Comparison of ENCODE assay signal across 20 cellular contexts in genomic region chr13:74329978-74330377, GRCh38.
DNase-seq lines count a peak whose midpoint lies in the region; ATAC-seq and TF ChIP-seq lines count a peak whose summit lies in the region.
"Had no signal": no experiment of that assay in that cellular context is flagged by ENCODE, and none has a peak within 500 bp of the region (broad histone marks: within the 10 kb centered on the region; RNA-seq: fewer than 3 reads in every experiment).

No MANE protein-coding gene starts in this region.

- TF ChIP-seq CTCF in osteoblast (IDR thresholded peaks at IDR 0.05; ENCODE audit: extremely low read depth, low read depth, low read length): no peak

- H3K9me3 ChIP-seq in adipocyte (ENCODE audit: control insufficient read depth, low read length) (no peaks in the 10 kb centered on the region), osteoblast (ENCODE audit: low read depth, low read length) (no peaks in the 10 kb centered on the region)
- H3K9me3 ChIP-seq: BLaER1, Caco-2, SJSA1 had no signal

- H3K4me1 ChIP-seq in adipocyte (ENCODE audit: control insufficient read depth, insufficient read depth, low read length): peaks cover 5% of the 10 kb centered on the region
- H3K4me1 ChIP-seq in osteoblast (ENCODE audit: insufficient read depth, low read length): peaks cover 8% of the 10 kb centered on the region
- H3K4me1 ChIP-seq: BLaER1, Caco-2, SJSA1 had no signal

- H3K4me3 ChIP-seq in adipocyte (ENCODE audit: low read length): no peak overlapping the region
- H3K4me3 ChIP-seq in osteoblast (ENCODE audit: insufficient read depth, low read length): no peak overlapping the region
- H3K4me3 ChIP-seq: BLaER1, SJSA1 had no signal

- ATAC-seq in GM21526 (IDR thresholded peaks at IDR 0.05; ENCODE audit: low FRiP score, unreplicated experiment): no peak
- no peak for ATAC-seq in HG02840 (IDR thresholded peaks at IDR 0.05; ENCODE audit: low FRiP score, unreplicated experiment)
- no peak for ATAC-seq in HG03097 (IDR thresholded peaks at IDR 0.05; ENCODE audit: low FRiP score, unreplicated experiment)
- ATAC-seq: Panc1 had no signal

- H3K9ac ChIP-seq in adipocyte (ENCODE audit: low read length): no peak overlapping the region
- H3K9ac ChIP-seq: BLaER1 had no signal

- POLR2A ChIA-PET in HEK293T (lab: Yijun Ruan, JAX): interaction anchor here (0.6 kb wide), 1 partner anchor 582 kb away, joined by 3 read pairs; no protein-coding TSS in a partner anchor

- H2AFZ ChIP-seq in osteoblast (ENCODE audit: low read length): peak overlapping the region; percentile 44

- H4K20me1 ChIP-seq in osteoblast (ENCODE audit: insufficient read depth, low read length): no peaks in the 10 kb centered on the region
- H4K20me1 ChIP-seq: BLaER1 had no signal

- H3K4me2 ChIP-seq in osteoblast (ENCODE audit: insufficient read depth, low read length): no peak overlapping the region
- H3K4me2 ChIP-seq: BLaER1 had no signal

- CTCF ChIA-PET in HEK293T (lab: Yijun Ruan, JAX): no interaction called here

- no peak overlapping the region for H3K27ac ChIP-seq in osteoblast (ENCODE audit: low read depth, low read length)
- H3K27ac ChIP-seq: BLaER1, SJSA1 had no signal

- no peaks in the 10 kb centered on the region for H3K79me2 ChIP-seq in osteoblast (ENCODE audit: insufficient read depth, low read length)

- no peaks in the 10 kb centered on the region for H3K36me3 ChIP-seq in adipocyte (ENCODE audit: control insufficient read depth, insufficient read depth, low read length, severe bottlenecking)
- H3K36me3 ChIP-seq in osteoblast (ENCODE audit: insufficient read depth, low read length): no peaks in the 10 kb centered on the region
- H3K36me3 ChIP-seq: BLaER1, SJSA1 had no signal

- H3K27me3 ChIP-seq in adipocyte (replicated peaks; ENCODE audit: control insufficient read depth, insufficient read depth, low read length) (no peaks in the 10 kb centered on the region), osteoblast (ENCODE audit: insufficient read depth, low read length) (no peaks in the 10 kb centered on the region)
- H3K27me3 ChIP-seq: BLaER1, SJSA1 had no signal

- peak; percentile 78 for DNase-seq in EL
- DNase-seq in HEK293T (ENCODE audit: extremely low spot score): no peak
- DNase-seq in adipocyte (ENCODE audit: low read depth): peak; percentile 0
- no peak for DNase-seq in osteoblast (ENCODE audit: insufficient read length, low spot score, missing footprints)
- DNase-seq: Caco-2; CD4-positive, alpha-beta T cell; DMS153; GF-D8; H7; KG1; NCI-H1694; NCI-H2081; NCI-H510A; NCI-H748 treated with DMSO at 0.1 percent for 48 hours had no signal

TF ChIP-seq in HEK293T, 16 proteins besides CTCF, POLR2A, EP300 and RAD21:
- TF ChIP-seq LEF1 (IDR thresholded peaks at IDR 0.05; ENCODE audit: borderline replicate concordance) (no peak), FOXK2 (IDR thresholded peaks at IDR 0.05) (no peak), SUZ12 (IDR thresholded peaks at IDR 0.05) (no peak), BHLHE40 (IDR thresholded peaks at IDR 0.05; ENCODE audit: borderline replicate concordance) (no peak)
- TF ChIP-seq, protein P1, sequence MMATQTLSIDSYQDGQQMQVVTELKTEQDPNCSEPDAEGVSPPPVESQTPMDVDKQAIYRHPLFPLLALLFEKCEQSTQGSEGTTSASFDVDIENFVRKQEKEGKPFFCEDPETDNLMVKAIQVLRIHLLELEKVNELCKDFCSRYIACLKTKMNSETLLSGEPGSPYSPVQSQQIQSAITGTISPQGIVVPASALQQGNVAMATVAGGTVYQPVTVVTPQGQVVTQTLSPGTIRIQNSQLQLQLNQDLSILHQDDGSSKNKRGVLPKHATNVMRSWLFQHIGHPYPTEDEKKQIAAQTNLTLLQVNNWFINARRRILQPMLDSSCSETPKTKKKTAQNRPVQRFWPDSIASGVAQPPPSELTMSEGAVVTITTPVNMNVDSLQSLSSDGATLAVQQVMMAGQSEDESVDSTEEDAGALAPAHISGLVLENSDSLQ (IDR thresholded peaks at IDR 0.05): peak; percentile 86

Comparison
In these comparisons a context has a peak if more than half of its experiments do, and no peak if none do; other contexts are left out.
1. DNase-seq: peak in EL (single experiment) and adipocyte (single experiment); none in HEK293T (single experiment) and osteoblast (single experiment).